8 cellular contexts compared by ENCODE assay signal in the genomic region with DNA sequence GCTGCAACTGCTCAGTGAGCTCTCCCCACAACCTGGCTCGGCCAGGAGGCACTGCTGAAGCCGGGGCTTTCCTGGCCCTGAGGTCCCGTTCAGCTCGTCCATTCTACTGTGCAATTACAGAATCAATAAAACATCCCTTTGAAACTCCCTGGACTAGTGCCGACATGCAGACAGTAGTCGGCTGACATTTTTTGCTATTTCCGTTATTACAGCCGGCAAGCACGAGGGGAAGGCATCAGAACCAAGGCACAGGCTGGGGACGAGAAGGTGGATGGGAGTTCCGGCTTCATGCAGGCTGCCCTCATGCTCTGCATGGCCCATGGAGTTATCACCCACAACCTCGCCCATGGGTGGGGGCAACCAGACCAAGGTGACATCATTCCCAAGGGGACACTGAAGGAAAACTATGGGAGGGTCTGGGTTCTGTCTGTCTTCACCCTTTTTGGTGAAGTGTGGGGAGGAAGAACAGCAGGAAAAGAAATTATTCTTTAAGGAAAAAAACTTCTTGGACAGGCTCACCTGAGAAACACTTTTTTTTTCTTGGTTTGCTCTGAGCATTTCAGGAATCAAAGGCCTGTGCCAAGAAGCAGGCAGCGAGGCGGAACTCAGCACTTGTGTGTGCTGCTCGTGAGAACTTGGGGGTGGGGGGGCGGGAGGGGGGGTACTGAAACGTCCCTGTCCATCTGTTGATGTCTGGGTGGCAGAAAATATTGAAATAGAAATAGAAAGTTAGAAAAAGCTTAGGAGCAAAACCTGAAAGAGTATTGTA.
DNase-seq lines count a peak whose midpoint lies in the region; ATAC-seq and TF ChIP-seq lines count a peak whose summit lies in the region.

No MANE protein-coding gene starts in this region.

- intact Hi-C loops in CD4-positive, alpha-beta memory T cell (cut with micrococcal nuclease), result no loop called here

- peaks cover 88% of the 10 kb centered on the region for H3K4me1 ChIP-seq in CD4-positive, alpha-beta memory T cell (ENCODE audit: insufficient read depth, low read length)
- H3K4me1 ChIP-seq in neutrophil (ENCODE audit: control insufficient read depth in 1 of 2, insufficient read depth in 1 of 2, low read depth in 1 of 2, low read length in 1 of 2), result peaks cover 7 to 52% of the 10 kb centered on the region in 2 experiments

- no peak overlapping the region for H3K4me3 ChIP-seq in CD4-positive, alpha-beta memory T cell (ENCODE audit: low read length in 2 of 2)
- no peak overlapping the region for H3K4me3 ChIP-seq in epithelial cell of esophagus (ENCODE audit: low read length)
- H3K4me3 ChIP-seq in neutrophil (ENCODE audit: low read depth in 1 of 2, low read length in 1 of 2), result no peak overlapping the region

- TF ChIP-seq CTCF in epithelial cell of esophagus (IDR thresholded peaks at IDR 0.05; ENCODE audit: insufficient read depth, low read depth, low read length, missing control alignments) (no peak), neutrophil (IDR thresholded peaks at IDR 0.05) (no peak)

- H3K27ac Mint-ChIP-seq in CD4-positive, alpha-beta memory T cell, result peak overlapping the region; percentile 8 to 85 (median 60)

- H3K9me3 Mint-ChIP-seq in CD4-positive, alpha-beta memory T cell, result peaks cover 0 to 2% (median 0%) of the 10 kb centered on the region in 8 donors

- peaks cover 73 to 98% (median 84%) of the 10 kb centered on the region in 4 donors for H3K4me1 Mint-ChIP-seq in CD4-positive, alpha-beta memory T cell

- peaks cover 30 to 46% of the 10 kb centered on the region in 2 donors for H3K36me3 Mint-ChIP-seq in CD4-positive, alpha-beta memory T cell

- peaks cover 4% of the 10 kb centered on the region for H3K36me3 ChIP-seq in CD4-positive, alpha-beta memory T cell (ENCODE audit: insufficient read depth, low read length)
- no peaks in the 10 kb centered on the region for H3K36me3 ChIP-seq in neutrophil

- no peak for ATAC-seq in HG03135 (IDR thresholded peaks at IDR 0.05; ENCODE audit: unreplicated experiment)

- DNase-seq in CD4-positive, alpha-beta memory T cell, result no peak
- peak; percentile 40 for DNase-seq in HPDE6-E6E7 (ENCODE audit: extremely low spot score)
- DNase-seq in epithelial cell of esophagus (ENCODE audit: low read depth), result peak; percentile 94
- no peak for DNase-seq in activated effector memory CD4-positive, alpha-beta T cell treated with Interleukin-2 at 50 U/mL for 16 hours
- DNase-seq in NCI-H526 (lab: John Stamatoyannopoulos, UW), result no peak
- no peak for DNase-seq in caudate nucleus (lab: John Stamatoyannopoulos, UW)

- no peaks in the 10 kb centered on the region for H3K27me3 ChIP-seq in CD4-positive, alpha-beta memory T cell (ENCODE audit: insufficient read depth, low read length)
- H3K27me3 ChIP-seq in neutrophil, result no peaks in the 10 kb centered on the region

- CTCF ChIA-PET in CD4-positive, alpha-beta memory T cell (lab: Charles Lee; ENCODE audit: partially characterized antibody), result interaction anchor here (1.3 to 1.4 kb wide), 4 partner anchors 10 to 83 kb away, joined by 3 to 4 read pairs (median 4); no protein-coding TSS in a partner anchor

- H3K27ac ChIP-seq in CD4-positive, alpha-beta memory T cell (ENCODE audit: low read depth, low read length), result no peak overlapping the region
- peak overlapping the region; percentile 63 for H3K27ac ChIP-seq in neutrophil
- H3K27ac ChIP-seq in caudate nucleus (ENCODE audit: low read depth, low read length), result no peak overlapping the region

- H3K4me3 Mint-ChIP-seq in CD4-positive, alpha-beta memory T cell, result peak overlapping the region in 5 of 8 donors; percentile 8 to 31 (median 23)

- POLR2A ChIA-PET in CD4-positive, alpha-beta memory T cell (lab: Charles Lee; ENCODE audit: partially characterized antibody), result interaction anchor here (0.9 to 1.6 kb wide), 3 partner anchors 13 to 25 kb away, joined by 3 to 5 read pairs (median 3); no protein-coding TSS in a partner anchor

- no peaks in the 10 kb centered on the region for H3K27me3 Mint-ChIP-seq in CD4-positive, alpha-beta memory T cell

- no peaks in the 10 kb centered on the region for H3K9me3 ChIP-seq in CD4-positive, alpha-beta memory T cell (ENCODE audit: control insufficient read depth in 1 of 2, low read length in 2 of 2)
- H3K9me3 ChIP-seq in neutrophil, result no peaks in the 10 kb centered on the region

Comparison
In these comparisons a context has a peak if more than half of its experiments do, and no peak if none do; other contexts are left out.
1. DNase-seq: peak in HPDE6-E6E7 (single experiment) and epithelial cell of esophagus (single experiment); none in CD4-positive, alpha-beta memory T cell (0 of 5), activated effector memory CD4-positive, alpha-beta T cell treated with Interleukin-2 at 50 U/mL for 16 hours (single experiment), NCI-H526 (0 of 2) and caudate nucleus (0 of 61).